Comparison of ENCODE assay signal across 29 cellular contexts in genomic region chrX:44495091-44495490, GRCh38.
"Had no signal": no experiment of that assay in that cellular context is flagged by ENCODE, and none has a peak within 500 bp of the region (broad histone marks: within the 10 kb centered on the region; RNA-seq: fewer than 3 reads in every experiment).

No MANE protein-coding gene starts in this region.

- H3K36me3 ChIP-seq: adrenal gland, ascending aorta, brain microvascular endothelial cell, breast epithelium, cardiac muscle cell had no signal

- H3K4me1 ChIP-seq: adrenal gland, ascending aorta, body of pancreas, breast epithelium had no signal

- H3K4me3 ChIP-seq: adrenal gland, ascending aorta, body of pancreas, breast epithelium, cardiac muscle cell had no signal

- H3K27ac ChIP-seq: adrenal gland, ascending aorta, body of pancreas, brain microvascular endothelial cell, breast epithelium, cardiac muscle cell had no signal

- H3K27me3 ChIP-seq: ascending aorta, body of pancreas, brain microvascular endothelial cell, cardiac muscle cell had no signal

- DNase-seq: activated effector memory CD4-positive, alpha-beta T cell treated with anti-CD3 and anti-CD28 coated beads, Interleukin-2, amount 50 U/mL, for 16 hours; activated effector memory CD4-positive, alpha-beta T cell treated with Interleukin-2 at 50 U/mL for 16 hours; activated gamma-delta T cell; activated gamma-delta T cell treated with Interleukin-2 at 50 U/mL for 16 hours; activated naive CD4-positive, alpha-beta T cell; activated naive CD4-positive, alpha-beta T cell treated with anti-CD3 and anti-CD28 coated beads for 36 hours; activated naive CD4-positive, alpha-beta T cell treated with anti-CD3 and anti-CD28 coated beads, Interleukin-2, amount 10 ng/mL, durations not matched to agents 7 days and 5 days; activated naive CD4-positive, alpha-beta T cell treated with anti-CD3 and anti-CD28 coated beads, Interleukin-2, amount 50 U/mL, for 16 hours; activated naive CD4-positive, alpha-beta T cell treated with Interleukin-2 at 50 U/mL for 16 hours; activated naive CD8-positive, alpha-beta T cell treated with anti-CD3 and anti-CD28 coated beads for 36 hours; activated naive CD8-positive, alpha-beta T cell treated with anti-CD3 and anti-CD28 coated beads, Interleukin-2, amount 10 ng/mL, durations not matched to agents 7 days and 5 days; activated naive CD8-positive, alpha-beta T cell treated with anti-CD3 and anti-CD28 coated beads, Interleukin-2, amount 50 U/mL, for 24 hours; activated T-cell treated with anti-CD3 and anti-CD28 coated beads, Interleukin-2, amount 50 U/mL, for 4 hours; activated T-cell treated with anti-CD3 and anti-CD28 coated beads, Interleukin-2, amount 50 U/mL, for 48 hours; adrenal gland; amniotic stem cell; amygdala; anterior cingulate cortex; aorta; body of pancreas; brain microvascular endothelial cell; caudate nucleus; central memory CD4-positive, alpha-beta T cell; cerebellar nuclear complex had no signal

- ATAC-seq: activated naive CD8-positive, alpha-beta T cell treated with anti-CD3 and anti-CD28 coated beads, Interleukin-2, amount 50 U/mL, for 24 hours; activated T-cell treated with anti-CD3 and anti-CD28 coated beads, Interleukin-2, amount 50 U/mL, for 4 hours; body of pancreas had no signal

- FAIRE-seq: astrocyte, bronchial epithelial cell had no signal

- H3K9me3 ChIP-seq: adrenal gland, ascending aorta, body of pancreas had no signal
